ENCODE assay signal across 8 cellular contexts in genomic region chr9:127938298-127938690, GRCh38. TPM values are rescaled to one million over a fixed set of nuclear protein-coding genes. Genes with fewer than 3 reads are reported as not detected.
DNase-seq lines count a peak whose midpoint lies in the region; ATAC-seq, FAIRE-seq and TF ChIP-seq lines count a peak whose summit lies in the region.

No MANE protein-coding gene starts in this region.

- ATAC-seq in body of pancreas (peak; percentile 4), HG03025 (IDR thresholded peaks at IDR 0.05; ENCODE audit: low FRiP score, unreplicated experiment) (no peak)
- peak; percentile 3 for ATAC-seq in stimulated activated memory B cell treated with anti-CD40 and anti-IgM and Interleukin-4, amounts not matched to agents 10 μg/mL and 1 μg/mL and 100 μg/mL, for 72 hours

- DNase-seq in body of pancreas (no peak), immature natural killer cell (no peak), epidermal melanocyte (ENCODE audit: insufficient read length, low spot score) (no peak), NCI-H146 (lab: John Stamatoyannopoulos, UW) (no peak), frontal cortex (ENCODE audit: low spot score in 2 of 2) (no peak)

- H3K4me1 ChIP-seq in HUES64 (ENCODE audit: insufficient read depth, low read length), result 0 out of 2 replicates have a peak, but pooled peaks cover 10% of the 10 kb centered on the region
- H3K4me1 ChIP-seq in body of pancreas, result peaks cover 31% of the 10 kb centered on the region

- H3K9me3 ChIP-seq in HUES64 (ENCODE audit: insufficient read depth, low read depth, low read length) (no peaks in the 10 kb centered on the region), body of pancreas (no peaks in the 10 kb centered on the region)

- H3K27me3 ChIP-seq in HUES64 (ENCODE audit: insufficient read depth, low read length) (no peaks in the 10 kb centered on the region), body of pancreas (no peaks in the 10 kb centered on the region)

- H3K27ac Mint-ChIP-seq in immature natural killer cell, result peak overlapping the region in 1 of 6 donors; percentile 89
- H3K27ac Mint-ChIP-seq in stimulated activated memory B cell treated with anti-CD40 and anti-IgM and Interleukin-4, amounts not matched to agents 10 μg/mL and 1 μg/mL and 100 μg/mL, for 72 hours, result peak overlapping the region; percentile 85

- no peak for FAIRE-seq in frontal cortex (lab: Jason Lieb, UNC)

- no peak for TF ChIP-seq CTCF in body of pancreas (IDR thresholded peaks at IDR 0.05)

- H3K36me3 ChIP-seq in HUES64 (ENCODE audit: insufficient read depth, low read length), result peaks cover 23% of the 10 kb centered on the region
- no peaks in the 10 kb centered on the region for H3K36me3 ChIP-seq in body of pancreas (replicated peaks in 1 of 2; ENCODE audit: insufficient read depth in 1 of 2, low read depth in 2 of 2)

- peaks cover 34 to 36% of the 10 kb centered on the region in 2 donors for H3K4me1 Mint-ChIP-seq in immature natural killer cell
- peaks cover 57% of the 10 kb centered on the region for H3K4me1 Mint-ChIP-seq in stimulated activated memory B cell treated with anti-CD40 and anti-IgM and Interleukin-4, amounts not matched to agents 10 μg/mL and 1 μg/mL and 100 μg/mL, for 72 hours

- H3K9me3 Mint-ChIP-seq in immature natural killer cell, result no peaks in the 10 kb centered on the region
- no peaks in the 10 kb centered on the region for H3K9me3 Mint-ChIP-seq in stimulated activated memory B cell treated with anti-CD40 and anti-IgM and Interleukin-4, amounts not matched to agents 10 μg/mL and 1 μg/mL and 100 μg/mL, for 72 hours

- 0 out of 2 replicates have a peak overlapping the region, but pooled peaks have one; percentile 18 for H3K27ac ChIP-seq in HUES64 (ENCODE audit: low read depth, low read length)
- H3K27ac ChIP-seq in body of pancreas, result peak overlapping the region in 1 of 4 donors; percentile 49

- intact Hi-C loops in body of pancreas (cut with DNase I), result no loop called here

- H3K4me3 ChIP-seq in HUES64 (ENCODE audit: low read length), result peak overlapping the region; percentile 90
- H3K4me3 ChIP-seq in body of pancreas, result no peak overlapping the region

- peaks cover 5 to 13% (median 7%) of the 10 kb centered on the region in 3 donors for H3K27me3 Mint-ChIP-seq in immature natural killer cell (ENCODE audit: low read depth in 3 of 3)
- no peaks in the 10 kb centered on the region for H3K27me3 Mint-ChIP-seq in stimulated activated memory B cell treated with anti-CD40 and anti-IgM and Interleukin-4, amounts not matched to agents 10 μg/mL and 1 μg/mL and 100 μg/mL, for 72 hours

- TF ChIP-seq POLR2A in body of pancreas (IDR thresholded peaks at IDR 0.05), result no peak

- H3K9ac ChIP-seq in HUES64 (ENCODE audit: low read depth, low read length), result peak overlapping the region; percentile 66

- H3K4me3 Mint-ChIP-seq in immature natural killer cell, result peak overlapping the region in 4 of 5 donors; percentile 21 to 51 (median 44)
- H3K4me3 Mint-ChIP-seq in stimulated activated memory B cell treated with anti-CD40 and anti-IgM and Interleukin-4, amounts not matched to agents 10 μg/mL and 1 μg/mL and 100 μg/mL, for 72 hours, result peak overlapping the region; percentile 67

- H3K36me3 Mint-ChIP-seq in immature natural killer cell, result peaks cover 3 to 14% (median 4%) of the 10 kb centered on the region in 3 donors
- peaks cover 29% of the 10 kb centered on the region for H3K36me3 Mint-ChIP-seq in stimulated activated memory B cell treated with anti-CD40 and anti-IgM and Interleukin-4, amounts not matched to agents 10 μg/mL and 1 μg/mL and 100 μg/mL, for 72 hours

- 35% methylated on average over 25 of the region's 25 CpGs for WGBS in HUES64
- 46 to 62% methylated on average over 25 of the region's 25 CpGs for WGBS in body of pancreas, 2 donors

RNA-seq across cellular contexts. Expression of gene DPM2, which starts 0.6 kb away (rescaled TPM):
- polyA plus RNA-seq in HUES64 (2013, experiment 1 of 2), result 33.5 TPM
- 37.0 TPM for polyA plus RNA-seq in HUES64 (2013, experiment 2 of 2)
- total RNA-seq in body of pancreas, result 10 to 100 TPM; 23.3 to 39.9 TPM
- polyA plus RNA-seq in immature natural killer cell, result 10 to 100 TPM; 48.0 to 79.7 (median 59.8) TPM
- total RNA-seq in frontal cortex, result 11.4 TPM

RNA-seq across cellular contexts. Expression of gene PIP5KL1, which starts 7.7 kb away (rescaled TPM):
- polyA plus RNA-seq in HUES64 (2013, experiment 1 of 2), result 4.1 TPM
- 3.7 TPM for polyA plus RNA-seq in HUES64 (2013, experiment 2 of 2)
- 1 to 10 TPM; 1.3 to 2.6 TPM for total RNA-seq in body of pancreas
- under 1 TPM in 2 of 3 donors, not detected in 1; 0.14 to 0.18 TPM for polyA plus RNA-seq in immature natural killer cell
- 6.1 TPM for total RNA-seq in frontal cortex

RNA-seq across cellular contexts. Expression of gene ST6GALNAC4, which starts 21.5 kb away (rescaled TPM):
- polyA plus RNA-seq in HUES64 (2013, experiment 1 of 2), result 12.8 TPM
- 15.3 TPM for polyA plus RNA-seq in HUES64 (2013, experiment 2 of 2)
- 10 to 100 TPM; 36.6 to 63.8 TPM for total RNA-seq in body of pancreas
- 10 to 100 TPM in 1 of 3 donors, 1 to 10 TPM in 2; 8.7 to 20.1 (median 9.1) TPM for polyA plus RNA-seq in immature natural killer cell
- total RNA-seq in frontal cortex, result 6.5 TPM

RNA-seq across cellular contexts. Expression of gene ST6GALNAC6, which starts 38.9 kb away (rescaled TPM):
- polyA plus RNA-seq in HUES64 (2013, experiment 1 of 2), result 15.9 TPM
- polyA plus RNA-seq in HUES64 (2013, experiment 2 of 2), result 20.9 TPM
- total RNA-seq in body of pancreas (10 to 100 TPM; 46.1 to 66.7 TPM), frontal cortex (28.5 TPM)
- polyA plus RNA-seq in immature natural killer cell, result 10 to 100 TPM; 84.0 to 97.8 (median 94.1) TPM

RNA-seq across cellular contexts. Expression of gene EEIG1, which starts 42.5 kb away (rescaled TPM):
- 17.5 TPM for polyA plus RNA-seq in HUES64 (2013, experiment 1 of 2)
- 17.8 TPM for polyA plus RNA-seq in HUES64 (2013, experiment 2 of 2)
- 10 to 100 TPM; 41.9 to 42.0 TPM for total RNA-seq in body of pancreas
- polyA plus RNA-seq in immature natural killer cell, result 10 to 100 TPM in 2 of 3 donors, 1 to 10 TPM in 1; 7.6 to 19.6 (median 14.7) TPM
- total RNA-seq in frontal cortex, result 5.7 TPM
